2 cellular contexts compared by ENCODE assay signal in the genomic region with DNA sequence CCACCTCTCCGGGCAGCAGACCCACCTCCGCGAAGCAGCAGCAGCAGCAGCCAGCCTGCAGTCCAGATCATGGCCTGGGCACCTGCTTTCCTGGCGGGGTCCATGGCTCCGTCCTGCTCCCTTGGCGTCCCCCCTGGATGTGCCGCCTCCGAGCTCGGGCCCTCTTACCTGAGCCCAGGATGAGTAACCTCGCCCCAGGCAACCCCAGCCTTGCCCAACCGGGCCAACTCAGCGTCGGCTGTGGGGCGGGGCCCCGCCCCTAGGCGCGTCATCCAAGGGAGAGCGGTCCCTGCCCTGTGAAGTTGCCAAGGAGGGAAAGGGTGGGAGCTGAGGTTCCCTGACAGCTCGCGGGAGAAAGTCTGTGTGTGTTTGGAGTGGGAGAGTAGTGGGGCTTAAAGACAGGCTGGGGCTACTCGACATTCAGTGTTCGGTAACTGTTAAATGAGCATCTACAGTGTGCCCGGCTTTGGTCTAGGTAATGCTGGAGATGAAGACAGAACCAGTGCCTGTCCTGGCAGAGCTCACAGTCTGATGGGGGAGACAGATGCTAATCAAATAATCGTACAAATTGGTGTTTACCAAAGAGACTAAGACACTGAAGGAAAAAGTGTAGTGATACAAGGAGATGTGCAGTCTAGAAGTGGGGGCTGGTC.
TF ChIP-seq lines count a peak whose summit lies in the region.

A gene (minus strand): TSS at position 141 of the 653 bp plus-strand sequence. CDS start 37 bp downstream, at position 104.

TF ChIP-seq in SK-N-SH, 30 proteins besides CTCF, POLR2A, EP300 and RAD21 (continued from another document):
- TF ChIP-seq TAF1 (IDR thresholded peaks at IDR 0.05; ENCODE audit: borderline replicate concordance, low read depth, low read length): no peak

TF ChIP-seq in SK-N-SH treated with all-trans-retinoic acid at 6 μM for 48 hours, 23 proteins besides CTCF, POLR2A, EP300 and RAD21 (continued from another document):
- TF ChIP-seq, protein P1, sequence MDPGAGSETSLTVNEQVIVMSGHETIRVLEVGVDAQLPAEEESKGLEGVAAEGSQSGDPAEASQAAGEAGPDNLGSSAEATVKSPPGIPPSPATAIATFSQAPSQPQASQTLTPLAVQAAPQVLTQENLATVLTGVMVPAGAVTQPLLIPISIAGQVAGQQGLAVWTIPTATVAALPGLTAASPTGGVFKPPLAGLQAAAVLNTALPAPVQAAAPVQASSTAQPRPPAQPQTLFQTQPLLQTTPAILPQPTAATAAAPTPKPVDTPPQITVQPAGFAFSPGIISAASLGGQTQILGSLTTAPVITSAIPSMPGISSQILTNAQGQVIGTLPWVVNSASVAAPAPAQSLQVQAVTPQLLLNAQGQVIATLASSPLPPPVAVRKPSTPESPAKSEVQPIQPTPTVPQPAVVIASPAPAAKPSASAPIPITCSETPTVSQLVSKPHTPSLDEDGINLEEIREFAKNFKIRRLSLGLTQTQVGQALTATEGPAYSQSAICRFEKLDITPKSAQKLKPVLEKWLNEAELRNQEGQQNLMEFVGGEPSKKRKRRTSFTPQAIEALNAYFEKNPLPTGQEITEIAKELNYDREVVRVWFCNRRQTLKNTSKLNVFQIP (CRISPR knock-in tag; IDR thresholded peaks at IDR 0.05; ENCODE audit: borderline replicate concordance, low read depth): no peak
- TF ChIP-seq TOX (CRISPR knock-in tag; IDR thresholded peaks at IDR 0.05; ENCODE audit: borderline replicate concordance) (no peak), GLIS3 (CRISPR knock-in tag; IDR thresholded peaks at IDR 0.05) (no peak), ISL1 (CRISPR knock-in tag; IDR thresholded peaks at IDR 0.05) (no peak), ARNTL (CRISPR knock-in tag; IDR thresholded peaks at IDR 0.05; ENCODE audit: borderline replicate concordance, low read depth) (no peak), ZNF565 (CRISPR knock-in tag; conservative IDR thresholded peaks at IDR 0.05; ENCODE audit: low read depth) (no peak)
- TF ChIP-seq, protein P2, sequence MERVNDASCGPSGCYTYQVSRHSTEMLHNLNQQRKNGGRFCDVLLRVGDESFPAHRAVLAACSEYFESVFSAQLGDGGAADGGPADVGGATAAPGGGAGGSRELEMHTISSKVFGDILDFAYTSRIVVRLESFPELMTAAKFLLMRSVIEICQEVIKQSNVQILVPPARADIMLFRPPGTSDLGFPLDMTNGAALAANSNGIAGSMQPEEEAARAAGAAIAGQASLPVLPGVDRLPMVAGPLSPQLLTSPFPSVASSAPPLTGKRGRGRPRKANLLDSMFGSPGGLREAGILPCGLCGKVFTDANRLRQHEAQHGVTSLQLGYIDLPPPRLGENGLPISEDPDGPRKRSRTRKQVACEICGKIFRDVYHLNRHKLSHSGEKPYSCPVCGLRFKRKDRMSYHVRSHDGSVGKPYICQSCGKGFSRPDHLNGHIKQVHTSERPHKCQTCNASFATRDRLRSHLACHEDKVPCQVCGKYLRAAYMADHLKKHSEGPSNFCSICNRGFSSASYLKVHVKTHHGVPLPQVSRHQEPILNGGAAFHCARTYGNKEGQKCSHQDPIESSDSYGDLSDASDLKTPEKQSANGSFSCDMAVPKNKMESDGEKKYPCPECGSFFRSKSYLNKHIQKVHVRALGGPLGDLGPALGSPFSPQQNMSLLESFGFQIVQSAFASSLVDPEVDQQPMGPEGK (CRISPR knock-in tag; IDR thresholded peaks at IDR 0.05; ENCODE audit: borderline replicate concordance): no peak
- TF ChIP-seq, protein P3, sequence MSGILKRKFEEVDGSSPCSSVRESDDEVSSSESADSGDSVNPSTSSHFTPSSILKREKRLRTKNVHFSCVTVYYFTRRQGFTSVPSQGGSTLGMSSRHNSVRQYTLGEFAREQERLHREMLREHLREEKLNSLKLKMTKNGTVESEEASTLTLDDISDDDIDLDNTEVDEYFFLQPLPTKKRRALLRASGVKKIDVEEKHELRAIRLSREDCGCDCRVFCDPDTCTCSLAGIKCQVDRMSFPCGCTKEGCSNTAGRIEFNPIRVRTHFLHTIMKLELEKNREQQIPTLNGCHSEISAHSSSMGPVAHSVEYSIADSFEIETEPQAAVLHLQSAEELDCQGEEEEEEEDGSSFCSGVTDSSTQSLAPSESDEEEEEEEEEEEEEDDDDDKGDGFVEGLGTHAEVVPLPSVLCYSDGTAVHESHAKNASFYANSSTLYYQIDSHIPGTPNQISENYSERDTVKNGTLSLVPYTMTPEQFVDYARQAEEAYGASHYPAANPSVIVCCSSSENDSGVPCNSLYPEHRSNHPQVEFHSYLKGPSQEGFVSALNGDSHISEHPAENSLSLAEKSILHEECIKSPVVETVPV (CRISPR knock-in tag; IDR thresholded peaks at IDR 0.05): no peak
